Comparison of ENCODE assay signal across 8 cellular contexts in the genomic region with DNA sequence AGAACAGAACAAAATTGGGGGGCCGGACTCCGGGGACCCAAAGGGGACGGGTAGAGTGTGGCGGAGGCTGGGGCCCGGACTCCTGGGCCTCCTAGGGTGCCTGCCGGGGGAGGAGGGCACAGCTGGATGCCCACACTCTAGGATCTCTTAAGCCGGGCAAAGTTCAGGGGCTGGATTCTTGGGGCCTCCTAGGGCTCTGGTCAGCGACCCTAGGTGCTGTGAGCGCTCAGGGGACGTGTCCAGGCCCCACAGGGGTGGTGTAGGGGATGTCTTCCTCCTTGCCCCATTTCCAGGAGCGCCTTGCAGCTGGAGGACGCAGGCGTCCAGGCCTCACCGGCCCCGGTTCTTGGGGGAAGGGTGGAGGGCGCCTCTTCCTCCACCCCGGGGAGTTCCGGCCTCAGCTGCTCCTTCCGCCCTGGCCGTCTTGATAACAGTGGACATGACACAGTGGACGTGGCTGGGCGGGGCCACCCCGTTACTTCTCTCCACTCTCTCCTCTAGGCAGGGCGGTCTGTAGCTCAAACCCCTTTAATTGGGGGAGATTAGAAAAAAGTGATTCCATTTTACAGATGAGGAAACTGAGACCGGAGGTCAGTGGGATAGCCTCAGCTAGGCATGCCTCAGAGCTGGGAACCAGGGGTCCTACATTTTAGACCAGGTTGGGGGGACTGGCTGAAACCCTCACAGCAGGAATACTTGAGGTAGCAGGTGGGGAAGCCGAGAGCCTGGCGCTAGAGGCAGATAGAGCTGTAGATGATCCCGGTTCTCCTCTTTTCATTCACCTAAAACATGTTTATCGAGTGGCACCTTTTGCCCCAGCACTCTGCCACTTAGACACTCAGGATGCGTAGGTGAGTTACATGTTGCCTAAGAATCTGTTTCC. TPM values are rescaled to one million over a fixed set of nuclear protein-coding genes. Genes with fewer than 3 reads are reported as not detected.
DNase-seq lines count a peak whose midpoint lies in the region; ATAC-seq and TF ChIP-seq lines count a peak whose summit lies in the region.

No MANE protein-coding gene starts in this region.

- no peaks in the 10 kb centered on the region for H4K20me1 ChIP-seq in SU-DHL-6 (ENCODE audit: low read depth, low read length)

- ATAC-seq in esophagus mucosa (peak; percentile 32), HG02884 (IDR thresholded peaks at IDR 0.05; ENCODE audit: unreplicated experiment) (no peak)

- H3K9ac ChIP-seq in SU-DHL-6 (ENCODE audit: low read length) = peak overlapping the region; percentile 89

- H3K36me3 ChIP-seq in HAP-1 (replicated peaks) (no peaks in the 10 kb centered on the region), SU-DHL-6 (ENCODE audit: low read length) (no peaks in the 10 kb centered on the region), neutrophil (peaks cover 43% of the 10 kb centered on the region)

- H3F3A ChIP-seq in SU-DHL-6 (ENCODE audit: insufficient read depth) = no peaks in the 10 kb centered on the region

- H3K9me3 ChIP-seq in HAP-1 (no peaks in the 10 kb centered on the region), SU-DHL-6 (ENCODE audit: insufficient read depth, low read length) (no peaks in the 10 kb centered on the region), neutrophil (no peaks in the 10 kb centered on the region)

- H3K9me2 ChIP-seq in SU-DHL-6 (replicated peaks; ENCODE audit: insufficient read depth, low read length) = no peaks in the 10 kb centered on the region

- H3K27ac ChIP-seq in C4-2B = peak overlapping the region; percentile 79
- peak overlapping the region; percentile 37 for H3K27ac ChIP-seq in SU-DHL-6 (ENCODE audit: low read depth, low read length)
- peak overlapping the region; percentile 98 for H3K27ac ChIP-seq in neutrophil

- 0 out of 2 replicates have a peak, but pooled peaks cover 7% of the 10 kb centered on the region for H3K79me2 ChIP-seq in SU-DHL-6 (ENCODE audit: insufficient read depth, low read length)

- DNase-seq in HAP-1 (ENCODE audit: low spot score in 2 of 2) (no peak), GM19240 (ENCODE audit: insufficient read length, low spot score) (no peak)
- DNase-seq in effector CD4-positive, alpha-beta T cell = no peak

- H3K4me1 ChIP-seq in HAP-1 (no peaks in the 10 kb centered on the region), neutrophil (ENCODE audit: control insufficient read depth in 1 of 2, insufficient read depth in 1 of 2, low read depth in 1 of 2, low read length in 1 of 2) (peaks cover 37 to 53% of the 10 kb centered on the region in 2 experiments)

- in situ Hi-C loops in HAP-1 (cut with MboI; ENCODE audit: low sequenced_read_pairs) = no loop called here

- H3K27me3 ChIP-seq in HAP-1 (ENCODE audit: low read depth) (no peaks in the 10 kb centered on the region), SU-DHL-6 (ENCODE audit: low read length) (no peaks in the 10 kb centered on the region), neutrophil (no peaks in the 10 kb centered on the region)

- peak overlapping the region; percentile 80 for H3K4me2 ChIP-seq in SU-DHL-6 (ENCODE audit: low read depth, low read length, poor library complexity, severe bottlenecking)

- TF ChIP-seq CTCF in C4-2B (conservative IDR thresholded peaks at IDR 0.05) (no peak), SU-DHL-6 (IDR thresholded peaks at IDR 0.05; ENCODE audit: insufficient read depth, low read length, poor library complexity, severe bottlenecking) (no peak), neutrophil (IDR thresholded peaks at IDR 0.05) (no peak)

- peak overlapping the region; percentile 71 for H2AFZ ChIP-seq in SU-DHL-6 (ENCODE audit: low read depth, low read length, severe bottlenecking)

- H3K4me3 ChIP-seq in HAP-1 = peak overlapping the region; percentile 31
- H3K4me3 ChIP-seq in SU-DHL-6 (ENCODE audit: insufficient read depth, low read length, poor library complexity, severe bottlenecking) = peak overlapping the region; percentile 91
- peak overlapping the region; percentile 87 to 95 for H3K4me3 ChIP-seq in neutrophil (ENCODE audit: low read depth in 1 of 2, low read length in 1 of 2)

RNA-seq across cellular contexts. Expression of gene STXBP2, which starts 0.7 kb away (rescaled TPM):
- 62.7 TPM for total RNA-seq in esophagus mucosa

RNA-seq across cellular contexts. Expression of gene PCP2, which starts 4.1 kb away (rescaled TPM):
- total RNA-seq in esophagus mucosa = not detected

RNA-seq across cellular contexts. Expression of gene PET100, which starts 8.0 kb away (rescaled TPM):
- 91.7 TPM for total RNA-seq in esophagus mucosa

RNA-seq across cellular contexts. Expression of gene XAB2, which starts 8.3 kb away (rescaled TPM):
- 17.9 TPM for total RNA-seq in esophagus mucosa

RNA-seq across cellular contexts. Expression of gene RETN, which starts 31.2 kb away (rescaled TPM):
- not detected for total RNA-seq in esophagus mucosa

Comparison
In these comparisons a context has a peak if more than half of its experiments do, and no peak if none do; other contexts are left out.
1. H3K27ac ChIP-seq: peak in every context shown above with its lines; median percentile 98 in neutrophil; 79 in C4-2B; 37 in SU-DHL-6.
2. H3K4me3 ChIP-seq: peak in every context shown above with its lines; median percentile 91 in SU-DHL-6; 91 in neutrophil; 31 in HAP-1.